In the genomic region with DNA sequence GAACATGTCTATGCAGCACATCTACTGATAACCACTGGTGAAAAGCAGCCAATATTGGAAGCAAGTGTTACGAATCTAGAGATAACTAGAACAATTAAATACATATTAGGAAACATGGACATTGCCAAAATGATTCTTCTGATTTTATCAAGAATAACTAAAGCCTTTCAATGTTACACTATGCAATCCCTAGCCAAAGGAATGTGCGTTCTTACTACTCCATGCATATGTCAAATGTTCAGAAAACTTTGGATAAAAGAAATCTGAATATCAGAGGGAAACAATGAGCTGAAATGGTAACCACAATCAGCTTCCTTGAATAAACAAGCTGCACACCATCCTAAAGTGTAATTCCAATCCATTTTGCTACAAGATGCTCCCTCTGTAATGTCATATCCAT, we compare ENCODE assay signal across 21 cellular contexts. TPM values are rescaled to one million over a fixed set of nuclear protein-coding genes. Genes with fewer than 3 reads are reported as not detected.
DNase-seq lines count a peak whose midpoint lies in the region; ATAC-seq, FAIRE-seq and TF ChIP-seq lines count a peak whose summit lies in the region.
"Had no signal": no experiment of that assay in that cellular context is flagged by ENCODE, and none has a peak within 500 bp of the region (broad histone marks: within the 10 kb centered on the region; RNA-seq: fewer than 3 reads in every experiment).

No MANE protein-coding gene starts in this region.

- H3F3A ChIP-seq in GM23248 (ENCODE audit: insufficient read depth) (peaks cover 3% of the 10 kb centered on the region), neural progenitor cell (ENCODE audit: low read depth) (no peaks in the 10 kb centered on the region)

- H4K20me1 ChIP-seq in GM23248 (ENCODE audit: insufficient read depth) (no peaks in the 10 kb centered on the region), astrocyte (ENCODE audit: insufficient read depth, low read length) (no peaks in the 10 kb centered on the region), neural progenitor cell (ENCODE audit: low read depth) (no peaks in the 10 kb centered on the region)
- H4K20me1 ChIP-seq: BLaER1 treated with 17β-estradiol and CSF1 and Interleukin-3, amounts not matched to agents 10 nM and 100 nM had no signal

- H3K79me2 ChIP-seq in GM23248 (ENCODE audit: insufficient read depth) (0 out of 2 replicates have a peak, but pooled peaks cover 9% of the 10 kb centered on the region), astrocyte (ENCODE audit: insufficient read depth, low read length) (peaks cover 27% of the 10 kb centered on the region), neural progenitor cell (ENCODE audit: low read depth) (no peaks in the 10 kb centered on the region)

- FAIRE-seq in astrocyte (lab: Jason Lieb, UNC): no peak
- FAIRE-seq: A549, D721Med had no signal

- no peaks in the 10 kb centered on the region for H3K9me2 ChIP-seq in GM23248 (ENCODE audit: insufficient read depth)

- H3K4me3 Mint-ChIP-seq in astrocyte (ENCODE audit: unreplicated experiment): no peak overlapping the region
- H3K4me3 Mint-ChIP-seq in neural progenitor cell: no peak overlapping the region
- H3K4me3 Mint-ChIP-seq: CD8-positive, alpha-beta T cell had no signal

- no peak for DNase-seq in GM23248
- peak; percentile 16 for DNase-seq in astrocyte (ENCODE audit: low read depth)
- peak; percentile 40 for DNase-seq in fibroblast of peridontal ligament (ENCODE audit: extremely low read depth)
- DNase-seq in neural progenitor cell (ENCODE audit: low spot score): no peak
- no peak for DNase-seq in middle frontal gyrus (ENCODE audit: extremely low spot score, low spot score)
- DNase-seq in SKM-1 treated with dmso at 0.1 percent for 144 hours (lab: John Stamatoyannopoulos, UW; ENCODE audit: unreplicated experiment): no peak
- DNase-seq: CD8-positive, alpha-beta T cell; H7; KBM-7; MV-4-11; NCI-H187; NCI-H2107; NCI-H510A; NCI-H774; RPMI8226; SHP77 treated with DMSO at 0.1 percent for 48 hours had no signal

- H2AFZ ChIP-seq in GM23248: peak overlapping the region; percentile 62; the same call in 1 of the 2 replicates
- no peak overlapping the region for H2AFZ ChIP-seq in astrocyte (ENCODE audit: low read depth, low read length)
- peak overlapping the region; percentile 50 for H2AFZ ChIP-seq in neural progenitor cell (replicated peaks)

- no peaks in the 10 kb centered on the region for H3K27me3 Mint-ChIP-seq in astrocyte (ENCODE audit: low read depth, unreplicated experiment)
- H3K27me3 Mint-ChIP-seq in neural progenitor cell (ENCODE audit: insufficient read depth, low read depth): no peaks in the 10 kb centered on the region

- ATAC-seq in HG02588 (IDR thresholded peaks at IDR 0.05; ENCODE audit: unreplicated experiment): no peak
- ATAC-seq in HG03378 (IDR thresholded peaks at IDR 0.05; ENCODE audit: unreplicated experiment): no peak
- ATAC-seq: A549; CD8-positive, alpha-beta T cell had no signal

- H3K9me3 Mint-ChIP-seq in astrocyte (ENCODE audit: unreplicated experiment) (no peaks in the 10 kb centered on the region), neural progenitor cell (no peaks in the 10 kb centered on the region)
- H3K9me3 Mint-ChIP-seq: CD8-positive, alpha-beta T cell had no signal

- 87 to 90% methylated on average over 2 of the region's 2 CpGs for WGBS in GM23248 (ENCODE audit: low coverage in 1 of 2, low lambda C conversion rate in 2 of 2, missing lambda C conversion rate in 2 of 2), 2 experiments

- H3K4me1 ChIP-seq in GM23248 (ENCODE audit: insufficient read depth) (peaks cover 16% of the 10 kb centered on the region), astrocyte (ENCODE audit: insufficient read depth, low read length) (no peaks in the 10 kb centered on the region), neural progenitor cell (no peaks in the 10 kb centered on the region)
- H3K4me1 ChIP-seq: A549 had no signal

- no peaks in the 10 kb centered on the region for H3K36me3 Mint-ChIP-seq in astrocyte (ENCODE audit: low read depth, unreplicated experiment)
- H3K36me3 Mint-ChIP-seq in neural progenitor cell: no peaks in the 10 kb centered on the region
- H3K36me3 Mint-ChIP-seq: CD8-positive, alpha-beta T cell had no signal

- H3K27ac ChIP-seq in GM23248: no peak overlapping the region
- H3K27ac ChIP-seq in astrocyte (ENCODE audit: low read depth, low read length): no peak overlapping the region
- H3K27ac ChIP-seq in neural progenitor cell: no peak overlapping the region
- H3K27ac ChIP-seq: A549; BLaER1 treated with 17β-estradiol and CSF1 and Interleukin-3, amounts not matched to agents 10 nM and 100 nM had no signal

- H3K27ac Mint-ChIP-seq in astrocyte (ENCODE audit: unreplicated experiment) (no peak overlapping the region), neural progenitor cell (no peak overlapping the region)
- H3K27ac Mint-ChIP-seq: CD8-positive, alpha-beta T cell had no signal

- H3K9me3 ChIP-seq in GM23248 (ENCODE audit: low read depth) (no peaks in the 10 kb centered on the region), astrocyte (ENCODE audit: insufficient read depth, low read depth, low read length) (no peaks in the 10 kb centered on the region), neural progenitor cell (ENCODE audit: low read depth) (no peaks in the 10 kb centered on the region)
- H3K9me3 ChIP-seq: A549; BLaER1 treated with 17β-estradiol and CSF1 and Interleukin-3, amounts not matched to agents 10 nM and 100 nM had no signal

- in situ Hi-C loops in GM23248 (cut with MboI): no loop called here

- no peak for TF ChIP-seq CTCF in astrocyte (IDR thresholded peaks at IDR 0.05; ENCODE audit: insufficient read depth, low read depth, low read length)
- TF ChIP-seq CTCF in neural progenitor cell (IDR thresholded peaks at IDR 0.05): no peak

- no peaks in the 10 kb centered on the region for H3K27me3 ChIP-seq in GM23248 (replicated peaks; ENCODE audit: insufficient read depth)
- H3K27me3 ChIP-seq in astrocyte (ENCODE audit: insufficient read depth, low read length): no peaks in the 10 kb centered on the region
- no peaks in the 10 kb centered on the region for H3K27me3 ChIP-seq in neural progenitor cell
- H3K27me3 ChIP-seq: BLaER1 treated with 17β-estradiol and CSF1 and Interleukin-3, amounts not matched to agents 10 nM and 100 nM had no signal

- H3K4me3 ChIP-seq in GM23248: 0 out of 2 replicates have a peak overlapping the region, but pooled peaks have one; percentile 68
- H3K4me3 ChIP-seq in astrocyte (ENCODE audit: insufficient read depth, low read depth, low read length): no peak overlapping the region
- no peak overlapping the region for H3K4me3 ChIP-seq in neural progenitor cell
- H3K4me3 ChIP-seq: A549; BLaER1 treated with 17β-estradiol and CSF1 and Interleukin-3, amounts not matched to agents 10 nM and 100 nM had no signal

- H3K4me2 ChIP-seq in GM23248 (ENCODE audit: unreplicated experiment): no peak overlapping the region
- H3K4me2 ChIP-seq in astrocyte (ENCODE audit: low read length): no peak overlapping the region
- no peak overlapping the region for H3K4me2 ChIP-seq in neural progenitor cell
- H3K4me2 ChIP-seq: A549; BLaER1 treated with 17β-estradiol and CSF1 and Interleukin-3, amounts not matched to agents 10 nM and 100 nM had no signal

- H3K9ac ChIP-seq in GM23248 (no peak overlapping the region), astrocyte (ENCODE audit: low read length) (no peak overlapping the region), neural progenitor cell (no peak overlapping the region)
- H3K9ac ChIP-seq: BLaER1 treated with 17β-estradiol and CSF1 and Interleukin-3, amounts not matched to agents 10 nM and 100 nM had no signal

- H3K4me1 Mint-ChIP-seq in astrocyte (ENCODE audit: low read depth, unreplicated experiment) (peaks cover 12% of the 10 kb centered on the region), neural progenitor cell (peaks cover 24% of the 10 kb centered on the region)

- H3K36me3 ChIP-seq in GM23248 (ENCODE audit: low read depth) (no peaks in the 10 kb centered on the region), astrocyte (ENCODE audit: insufficient read depth, low read length) (no peaks in the 10 kb centered on the region), neural progenitor cell (no peaks in the 10 kb centered on the region)
- H3K36me3 ChIP-seq: BLaER1 treated with 17β-estradiol and CSF1 and Interleukin-3, amounts not matched to agents 10 nM and 100 nM had no signal

RNA-seq across cellular contexts. Expression of a gene that starts 0.9 kb away (rescaled TPM):
- total RNA-seq in GM23248 (2014; rRNA removed; shearing (Covaris generic)): 184 and 196 TPM in 2 replicates
- 233 and 237 TPM in 2 replicates for polyA plus RNA-seq in GM23248 (2016; fragmentation: Nextera tagmentation; extraction: Ambion mirVana)
- total RNA-seq in astrocyte: 18.6 and 26.6 TPM in 2 replicates
- not detected in 2 replicates for total RNA-seq in neural progenitor cell (ENCODE audit: low replicate concordance)
- total RNA-seq: CD8-positive, alpha-beta T cell had no signal

Comparison
In these comparisons a context has a peak if more than half of its experiments do, and no peak if none do; other contexts are left out.
1. DNase-seq: peak in astrocyte (single experiment) and fibroblast of peridontal ligament (single experiment); none in GM23248 (single experiment), neural progenitor cell (single experiment), middle frontal gyrus (single experiment) and SKM-1 treated with dmso at 0.1 percent for 144 hours (single experiment).
2. RNA of a gene that starts 0.9 kb away (total RNA-seq): 184 to 196 TPM in GM23248 and 18.6 to 26.6 TPM in astrocyte; not detected in neural progenitor cell; every median in the first group is over 10 times any median in the second.